In genomic region chr19:19661675-19662251, GRCh38 we compare ENCODE assay signal across 2 cellular contexts.
TF ChIP-seq lines count a peak whose summit lies in the region.

No MANE protein-coding gene starts in this region.

TF ChIP-seq in HEK293, 187 proteins besides CTCF, POLR2A, EP300 and RAD21:
- TF ChIP-seq ZBTB17 (tag by site-specific recombination; IDR thresholded peaks at IDR 0.05), result 0 out of 2 replicates have a peak, but pooled peaks have one; percentile 27
- TF ChIP-seq ZNF341 (tag by site-specific recombination; IDR thresholded peaks at IDR 0.05; ENCODE audit: low read depth), result 0 out of 2 replicates have a peak, but pooled peaks have one; percentile 15
- no peak for TF ChIP-seq ZBTB7A (tag by site-specific recombination; IDR thresholded peaks at IDR 0.05; ENCODE audit: low read depth)

TF ChIP-seq in K562, 482 proteins besides CTCF, POLR2A, EP300 and RAD21:
- TF ChIP-seq YY1 (IDR thresholded peaks at IDR 0.05; ENCODE audit: borderline replicate concordance in 1 of 3, control insufficient read depth in 1 of 3, extremely low read depth in 1 of 3, insufficient read depth in 3 of 3, insufficient read length in 1 of 3, insufficient replicate concordance in 2 of 3, low read depth in 1 of 3, low read length in 2 of 3) (peak in 1 of 3 experiments; percentile 51), SPI1 (IDR thresholded peaks at IDR 0.05; ENCODE audit: borderline replicate concordance, low read depth, low read length) (peak; percentile 86; the same call in 1 of the 2 replicates), MCM5 (IDR thresholded peaks at IDR 0.05; ENCODE audit: low read depth) (no peak)
